ENCODE assay signal across 1 cellular context in the genomic region with DNA sequence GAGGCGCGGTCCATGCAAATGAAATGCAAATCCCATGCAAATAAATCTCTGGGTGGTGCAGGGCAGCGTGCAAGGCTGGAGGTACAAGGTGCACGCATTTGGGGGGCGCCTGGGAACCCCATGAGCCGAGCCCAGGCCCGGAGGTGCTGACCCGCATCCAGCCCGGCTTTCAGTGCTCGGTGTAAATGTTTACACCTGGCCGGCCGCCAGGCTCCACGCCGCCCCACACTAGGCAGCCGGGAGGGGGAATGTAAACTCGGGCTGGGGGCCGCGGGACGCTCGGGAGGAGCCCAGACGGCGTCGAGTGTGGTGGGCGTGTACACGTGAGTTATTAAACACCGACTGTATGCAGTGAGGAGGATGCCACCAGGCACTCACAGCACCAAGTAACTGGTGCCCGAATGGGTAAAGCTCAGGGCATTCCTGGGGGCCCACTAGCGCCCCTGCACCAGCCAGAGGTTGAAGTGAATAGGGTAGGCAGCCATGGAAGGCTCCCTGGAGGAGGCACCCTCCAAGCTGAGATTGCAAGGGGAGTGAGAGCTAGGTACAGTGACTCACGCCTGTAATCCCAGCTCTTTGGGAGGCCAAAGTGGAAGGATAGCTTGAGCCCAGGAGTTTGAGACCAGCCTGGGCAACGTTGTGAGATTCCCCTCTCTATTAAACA.
TF ChIP-seq lines count a peak whose summit lies in the region.

No MANE protein-coding gene starts in this region.

TF ChIP-seq in HepG2, 621 proteins besides CTCF, POLR2A, EP300 and RAD21 (continued from another document and continues in another):
- TF ChIP-seq, protein P1, sequence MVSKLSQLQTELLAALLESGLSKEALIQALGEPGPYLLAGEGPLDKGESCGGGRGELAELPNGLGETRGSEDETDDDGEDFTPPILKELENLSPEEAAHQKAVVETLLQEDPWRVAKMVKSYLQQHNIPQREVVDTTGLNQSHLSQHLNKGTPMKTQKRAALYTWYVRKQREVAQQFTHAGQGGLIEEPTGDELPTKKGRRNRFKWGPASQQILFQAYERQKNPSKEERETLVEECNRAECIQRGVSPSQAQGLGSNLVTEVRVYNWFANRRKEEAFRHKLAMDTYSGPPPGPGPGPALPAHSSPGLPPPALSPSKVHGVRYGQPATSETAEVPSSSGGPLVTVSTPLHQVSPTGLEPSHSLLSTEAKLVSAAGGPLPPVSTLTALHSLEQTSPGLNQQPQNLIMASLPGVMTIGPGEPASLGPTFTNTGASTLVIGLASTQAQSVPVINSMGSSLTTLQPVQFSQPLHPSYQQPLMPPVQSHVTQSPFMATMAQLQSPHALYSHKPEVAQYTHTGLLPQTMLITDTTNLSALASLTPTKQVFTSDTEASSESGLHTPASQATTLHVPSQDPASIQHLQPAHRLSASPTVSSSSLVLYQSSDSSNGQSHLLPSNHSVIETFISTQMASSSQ (IDR thresholded peaks at IDR 0.05; ENCODE audit: low read depth), result no peak
- TF ChIP-seq, protein P1 (CRISPR knock-in tag; IDR thresholded peaks at IDR 0.05; ENCODE audit: borderline replicate concordance), result no peak
- TF ChIP-seq SCMH1 (CRISPR knock-in tag; IDR thresholded peaks at IDR 0.05; ENCODE audit: borderline replicate concordance), result no peak
- TF ChIP-seq, protein P2, sequence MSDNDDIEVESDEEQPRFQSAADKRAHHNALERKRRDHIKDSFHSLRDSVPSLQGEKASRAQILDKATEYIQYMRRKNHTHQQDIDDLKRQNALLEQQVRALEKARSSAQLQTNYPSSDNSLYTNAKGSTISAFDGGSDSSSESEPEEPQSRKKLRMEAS (IDR thresholded peaks at IDR 0.05), result 0 out of 2 replicates have a peak, but pooled peaks have one; percentile 31
- no peak for TF ChIP-seq U2AF2 (IDR thresholded peaks at IDR 0.05; ENCODE audit: low read depth, low read length)
- TF ChIP-seq, protein P3, sequence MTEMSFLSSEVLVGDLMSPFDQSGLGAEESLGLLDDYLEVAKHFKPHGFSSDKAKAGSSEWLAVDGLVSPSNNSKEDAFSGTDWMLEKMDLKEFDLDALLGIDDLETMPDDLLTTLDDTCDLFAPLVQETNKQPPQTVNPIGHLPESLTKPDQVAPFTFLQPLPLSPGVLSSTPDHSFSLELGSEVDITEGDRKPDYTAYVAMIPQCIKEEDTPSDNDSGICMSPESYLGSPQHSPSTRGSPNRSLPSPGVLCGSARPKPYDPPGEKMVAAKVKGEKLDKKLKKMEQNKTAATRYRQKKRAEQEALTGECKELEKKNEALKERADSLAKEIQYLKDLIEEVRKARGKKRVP (CRISPR knock-in tag; IDR thresholded peaks at IDR 0.05), result no peak
- no peak for TF ChIP-seq ASH2L (IDR thresholded peaks at IDR 0.05; ENCODE audit: insufficient read length, low read depth, low read length)
- no peak for TF ChIP-seq KAT8 (CRISPR knock-in tag; IDR thresholded peaks at IDR 0.05)
- TF ChIP-seq, protein P4, sequence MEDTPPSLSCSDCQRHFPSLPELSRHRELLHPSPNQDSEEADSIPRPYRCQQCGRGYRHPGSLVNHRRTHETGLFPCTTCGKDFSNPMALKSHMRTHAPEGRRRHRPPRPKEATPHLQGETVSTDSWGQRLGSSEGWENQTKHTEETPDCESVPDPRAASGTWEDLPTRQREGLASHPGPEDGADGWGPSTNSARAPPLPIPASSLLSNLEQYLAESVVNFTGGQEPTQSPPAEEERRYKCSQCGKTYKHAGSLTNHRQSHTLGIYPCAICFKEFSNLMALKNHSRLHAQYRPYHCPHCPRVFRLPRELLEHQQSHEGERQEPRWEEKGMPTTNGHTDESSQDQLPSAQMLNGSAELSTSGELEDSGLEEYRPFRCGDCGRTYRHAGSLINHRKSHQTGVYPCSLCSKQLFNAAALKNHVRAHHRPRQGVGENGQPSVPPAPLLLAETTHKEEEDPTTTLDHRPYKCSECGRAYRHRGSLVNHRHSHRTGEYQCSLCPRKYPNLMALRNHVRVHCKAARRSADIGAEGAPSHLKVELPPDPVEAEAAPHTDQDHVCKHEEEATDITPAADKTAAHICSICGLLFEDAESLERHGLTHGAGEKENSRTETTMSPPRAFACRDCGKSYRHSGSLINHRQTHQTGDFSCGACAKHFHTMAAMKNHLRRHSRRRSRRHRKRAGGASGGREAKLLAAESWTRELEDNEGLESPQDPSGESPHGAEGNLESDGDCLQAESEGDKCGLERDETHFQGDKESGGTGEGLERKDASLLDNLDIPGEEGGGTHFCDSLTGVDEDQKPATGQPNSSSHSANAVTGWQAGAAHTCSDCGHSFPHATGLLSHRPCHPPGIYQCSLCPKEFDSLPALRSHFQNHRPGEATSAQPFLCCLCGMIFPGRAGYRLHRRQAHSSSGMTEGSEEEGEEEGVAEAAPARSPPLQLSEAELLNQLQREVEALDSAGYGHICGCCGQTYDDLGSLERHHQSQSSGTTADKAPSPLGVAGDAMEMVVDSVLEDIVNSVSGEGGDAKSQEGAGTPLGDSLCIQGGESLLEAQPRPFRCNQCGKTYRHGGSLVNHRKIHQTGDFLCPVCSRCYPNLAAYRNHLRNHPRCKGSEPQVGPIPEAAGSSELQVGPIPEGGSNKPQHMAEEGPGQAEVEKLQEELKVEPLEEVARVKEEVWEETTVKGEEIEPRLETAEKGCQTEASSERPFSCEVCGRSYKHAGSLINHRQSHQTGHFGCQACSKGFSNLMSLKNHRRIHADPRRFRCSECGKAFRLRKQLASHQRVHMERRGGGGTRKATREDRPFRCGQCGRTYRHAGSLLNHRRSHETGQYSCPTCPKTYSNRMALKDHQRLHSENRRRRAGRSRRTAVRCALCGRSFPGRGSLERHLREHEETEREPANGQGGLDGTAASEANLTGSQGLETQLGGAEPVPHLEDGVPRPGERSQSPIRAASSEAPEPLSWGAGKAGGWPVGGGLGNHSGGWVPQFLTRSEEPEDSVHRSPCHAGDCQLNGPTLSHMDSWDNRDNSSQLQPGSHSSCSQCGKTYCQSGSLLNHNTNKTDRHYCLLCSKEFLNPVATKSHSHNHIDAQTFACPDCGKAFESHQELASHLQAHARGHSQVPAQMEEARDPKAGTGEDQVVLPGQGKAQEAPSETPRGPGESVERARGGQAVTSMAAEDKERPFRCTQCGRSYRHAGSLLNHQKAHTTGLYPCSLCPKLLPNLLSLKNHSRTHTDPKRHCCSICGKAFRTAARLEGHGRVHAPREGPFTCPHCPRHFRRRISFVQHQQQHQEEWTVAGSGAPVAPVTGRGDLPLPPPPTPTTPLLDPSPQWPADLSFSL (CRISPR knock-in tag; IDR thresholded peaks at IDR 0.05), result no peak
- TF ChIP-seq ZNF44 (CRISPR knock-in tag; IDR thresholded peaks at IDR 0.05), result no peak
- TF ChIP-seq SRSF4 (IDR thresholded peaks at IDR 0.05; ENCODE audit: low read depth, low read length, poor library complexity, severe bottlenecking), result no peak
- no peak for TF ChIP-seq ZNF501 (CRISPR knock-in tag; IDR thresholded peaks at IDR 0.05)
- TF ChIP-seq ZNF777 (CRISPR knock-in tag; IDR thresholded peaks at IDR 0.05), result peak; percentile 79
- TF ChIP-seq SP5 (CRISPR knock-in tag; IDR thresholded peaks at IDR 0.05; ENCODE audit: borderline replicate concordance, low read depth), result no peak
- TF ChIP-seq SAP130 (CRISPR knock-in tag; IDR thresholded peaks at IDR 0.05; ENCODE audit: low read depth), result peak; percentile 43
- TF ChIP-seq, protein P5, sequence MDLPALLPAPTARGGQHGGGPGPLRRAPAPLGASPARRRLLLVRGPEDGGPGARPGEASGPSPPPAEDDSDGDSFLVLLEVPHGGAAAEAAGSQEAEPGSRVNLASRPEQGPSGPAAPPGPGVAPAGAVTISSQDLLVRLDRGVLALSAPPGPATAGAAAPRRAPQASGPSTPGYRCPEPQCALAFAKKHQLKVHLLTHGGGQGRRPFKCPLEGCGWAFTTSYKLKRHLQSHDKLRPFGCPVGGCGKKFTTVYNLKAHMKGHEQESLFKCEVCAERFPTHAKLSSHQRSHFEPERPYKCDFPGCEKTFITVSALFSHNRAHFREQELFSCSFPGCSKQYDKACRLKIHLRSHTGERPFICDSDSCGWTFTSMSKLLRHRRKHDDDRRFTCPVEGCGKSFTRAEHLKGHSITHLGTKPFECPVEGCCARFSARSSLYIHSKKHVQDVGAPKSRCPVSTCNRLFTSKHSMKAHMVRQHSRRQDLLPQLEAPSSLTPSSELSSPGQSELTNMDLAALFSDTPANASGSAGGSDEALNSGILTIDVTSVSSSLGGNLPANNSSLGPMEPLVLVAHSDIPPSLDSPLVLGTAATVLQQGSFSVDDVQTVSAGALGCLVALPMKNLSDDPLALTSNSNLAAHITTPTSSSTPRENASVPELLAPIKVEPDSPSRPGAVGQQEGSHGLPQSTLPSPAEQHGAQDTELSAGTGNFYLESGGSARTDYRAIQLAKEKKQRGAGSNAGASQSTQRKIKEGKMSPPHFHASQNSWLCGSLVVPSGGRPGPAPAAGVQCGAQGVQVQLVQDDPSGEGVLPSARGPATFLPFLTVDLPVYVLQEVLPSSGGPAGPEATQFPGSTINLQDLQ (CRISPR knock-in tag; IDR thresholded peaks at IDR 0.05), result no peak
- no peak for TF ChIP-seq SKI (IDR thresholded peaks at IDR 0.05; ENCODE audit: partially characterized antibody)
- TF ChIP-seq, protein P6, sequence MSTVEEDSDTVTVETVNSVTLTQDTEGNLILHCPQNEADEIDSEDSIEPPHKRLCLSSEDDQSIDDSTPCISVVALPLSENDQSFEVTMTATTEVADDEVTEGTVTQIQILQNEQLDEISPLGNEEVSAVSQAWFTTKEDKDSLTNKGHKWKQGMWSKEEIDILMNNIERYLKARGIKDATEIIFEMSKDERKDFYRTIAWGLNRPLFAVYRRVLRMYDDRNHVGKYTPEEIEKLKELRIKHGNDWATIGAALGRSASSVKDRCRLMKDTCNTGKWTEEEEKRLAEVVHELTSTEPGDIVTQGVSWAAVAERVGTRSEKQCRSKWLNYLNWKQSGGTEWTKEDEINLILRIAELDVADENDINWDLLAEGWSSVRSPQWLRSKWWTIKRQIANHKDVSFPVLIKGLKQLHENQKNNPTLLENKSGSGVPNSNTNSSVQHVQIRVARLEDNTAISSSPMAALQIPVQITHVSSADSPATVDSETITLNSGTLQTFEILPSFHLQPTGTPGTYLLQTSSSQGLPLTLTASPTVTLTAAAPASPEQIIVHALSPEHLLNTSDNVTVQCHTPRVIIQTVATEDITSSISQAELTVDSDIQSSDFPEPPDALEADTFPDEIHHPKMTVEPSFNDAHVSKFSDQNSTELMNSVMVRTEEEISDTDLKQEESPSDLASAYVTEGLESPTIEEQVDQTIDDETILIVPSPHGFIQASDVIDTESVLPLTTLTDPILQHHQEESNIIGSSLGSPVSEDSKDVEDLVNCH (CRISPR knock-in tag; IDR thresholded peaks at IDR 0.05), result no peak
- TF ChIP-seq HIVEP1 (CRISPR knock-in tag; IDR thresholded peaks at IDR 0.05), result 0 out of 2 replicates have a peak, but pooled peaks have one; percentile 43
- no peak for TF ChIP-seq ZNF83 (CRISPR knock-in tag; IDR thresholded peaks at IDR 0.05; ENCODE audit: borderline replicate concordance)
- TF ChIP-seq, protein P7, sequence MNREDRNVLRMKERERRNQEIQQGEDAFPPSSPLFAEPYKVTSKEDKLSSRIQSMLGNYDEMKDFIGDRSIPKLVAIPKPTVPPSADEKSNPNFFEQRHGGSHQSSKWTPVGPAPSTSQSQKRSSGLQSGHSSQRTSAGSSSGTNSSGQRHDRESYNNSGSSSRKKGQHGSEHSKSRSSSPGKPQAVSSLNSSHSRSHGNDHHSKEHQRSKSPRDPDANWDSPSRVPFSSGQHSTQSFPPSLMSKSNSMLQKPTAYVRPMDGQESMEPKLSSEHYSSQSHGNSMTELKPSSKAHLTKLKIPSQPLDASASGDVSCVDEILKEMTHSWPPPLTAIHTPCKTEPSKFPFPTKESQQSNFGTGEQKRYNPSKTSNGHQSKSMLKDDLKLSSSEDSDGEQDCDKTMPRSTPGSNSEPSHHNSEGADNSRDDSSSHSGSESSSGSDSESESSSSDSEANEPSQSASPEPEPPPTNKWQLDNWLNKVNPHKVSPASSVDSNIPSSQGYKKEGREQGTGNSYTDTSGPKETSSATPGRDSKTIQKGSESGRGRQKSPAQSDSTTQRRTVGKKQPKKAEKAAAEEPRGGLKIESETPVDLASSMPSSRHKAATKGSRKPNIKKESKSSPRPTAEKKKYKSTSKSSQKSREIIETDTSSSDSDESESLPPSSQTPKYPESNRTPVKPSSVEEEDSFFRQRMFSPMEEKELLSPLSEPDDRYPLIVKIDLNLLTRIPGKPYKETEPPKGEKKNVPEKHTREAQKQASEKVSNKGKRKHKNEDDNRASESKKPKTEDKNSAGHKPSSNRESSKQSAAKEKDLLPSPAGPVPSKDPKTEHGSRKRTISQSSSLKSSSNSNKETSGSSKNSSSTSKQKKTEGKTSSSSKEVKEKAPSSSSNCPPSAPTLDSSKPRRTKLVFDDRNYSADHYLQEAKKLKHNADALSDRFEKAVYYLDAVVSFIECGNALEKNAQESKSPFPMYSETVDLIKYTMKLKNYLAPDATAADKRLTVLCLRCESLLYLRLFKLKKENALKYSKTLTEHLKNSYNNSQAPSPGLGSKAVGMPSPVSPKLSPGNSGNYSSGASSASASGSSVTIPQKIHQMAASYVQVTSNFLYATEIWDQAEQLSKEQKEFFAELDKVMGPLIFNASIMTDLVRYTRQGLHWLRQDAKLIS (CRISPR knock-in tag; IDR thresholded peaks at IDR 0.05), result no peak
- no peak for TF ChIP-seq CCDC6 (CRISPR knock-in tag; IDR thresholded peaks at IDR 0.05)
- peak; percentile 17; the same call in 1 of the 2 replicates for TF ChIP-seq HNF4A (CRISPR knock-in tag; IDR thresholded peaks at IDR 0.05)
- TF ChIP-seq, protein P8, sequence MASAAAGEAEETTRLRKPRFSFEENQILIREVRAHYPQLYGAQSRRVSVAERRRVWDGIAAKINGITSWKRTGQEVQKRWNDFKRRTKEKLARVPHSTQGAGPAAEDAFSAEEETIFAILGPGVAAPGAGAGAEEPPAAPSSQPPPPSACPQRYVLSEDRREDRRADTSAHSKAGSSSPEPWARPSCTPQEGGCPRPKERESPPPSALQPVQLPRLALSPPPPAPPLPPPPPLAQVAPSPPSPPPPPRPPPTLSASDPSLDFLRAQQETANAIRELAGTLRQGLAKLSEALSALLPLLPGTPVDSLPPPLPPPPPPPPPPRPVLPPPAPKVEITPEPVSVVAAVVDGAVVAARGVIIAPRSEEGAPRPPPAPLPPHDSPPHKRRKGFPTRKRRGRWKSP (CRISPR knock-in tag; IDR thresholded peaks at IDR 0.05), result peak; percentile 31
- no peak for TF ChIP-seq ZNF570 (CRISPR knock-in tag; IDR thresholded peaks at IDR 0.05; ENCODE audit: borderline replicate concordance)
